In genomic region chr9:132996526-132996925, GRCh38 we compare ENCODE assay signal across 23 cellular contexts. TPM values are rescaled to one million over a fixed set of nuclear protein-coding genes. Genes with fewer than 3 reads are reported as not detected.
DNase-seq lines count a peak whose midpoint lies in the region; ATAC-seq, FAIRE-seq and TF ChIP-seq lines count a peak whose summit lies in the region.
"Had no signal": no experiment of that assay in that cellular context is flagged by ENCODE, and none has a peak within 500 bp of the region (broad histone marks: within the 10 kb centered on the region; RNA-seq: fewer than 3 reads in every experiment).

No MANE protein-coding gene starts in this region.

- no peaks in the 10 kb centered on the region for H3F3A ChIP-seq in GM23338 (replicated peaks; ENCODE audit: low read depth)
- peaks cover 10% of the 10 kb centered on the region for H3F3A ChIP-seq in Loucy (ENCODE audit: low read depth)

- H4K8ac ChIP-seq in H1 (ENCODE audit: extremely low read depth, insufficient read depth, low read length): 0 out of 2 replicates have a peak overlapping the region, but pooled peaks have one; percentile 78

- H3K9ac ChIP-seq in Loucy (ENCODE audit: low read depth, low read length, poor library complexity, severe bottlenecking): peak overlapping the region; percentile 38
- no peak overlapping the region for H3K9ac ChIP-seq in H1 (replicated peaks in 1 of 4; ENCODE audit: extremely low read depth in 1 of 4, low read depth in 3 of 4, low read length in 3 of 4)
- H3K9ac ChIP-seq: GM23248 had no signal

- H3K9me2 ChIP-seq in GM23338 (ENCODE audit: insufficient read depth) (no peaks in the 10 kb centered on the region), Loucy (replicated peaks; ENCODE audit: low read depth, low read length) (no peaks in the 10 kb centered on the region)

- H3K4me2 ChIP-seq in GM23338 (no peak overlapping the region), Loucy (ENCODE audit: low read depth, low read length, poor library complexity, severe bottlenecking) (no peak overlapping the region), H1 (ENCODE audit: insufficient read depth in 1 of 2, low read depth in 2 of 2, low read length in 2 of 2) (no peak overlapping the region)

- no peak overlapping the region for H2BK20ac ChIP-seq in H1 (ENCODE audit: low read length)

- H3K4me1 ChIP-seq in GM23338 (ENCODE audit: insufficient read depth) (peaks cover 13% of the 10 kb centered on the region; the same call in 1 of the 2 replicates), Loucy (ENCODE audit: insufficient read depth, low read length, poor library complexity, severe bottlenecking) (peaks cover 79% of the 10 kb centered on the region), H1 (replicated peaks in 1 of 4; ENCODE audit: control insufficient read depth in 3 of 4, insufficient read depth in 4 of 4, low read length in 3 of 4) (peaks cover 0 to 14% (median 7%) of the 10 kb centered on the region in 4 experiments; a peak in 5 of 7 replicates), uterus (no peaks in the 10 kb centered on the region)
- H3K4me1 ChIP-seq: SJSA1 had no signal

- no peak for FAIRE-seq in H1 (lab: Jason Lieb, UNC)
- FAIRE-seq: D721Med, HepG2 had no signal

- H3K4me3 ChIP-seq in GM23338 (no peak overlapping the region), Loucy (ENCODE audit: low read length, poor library complexity, severe bottlenecking) (no peak overlapping the region), H1 (ENCODE audit: extremely low read depth in 1 of 4, insufficient read depth in 2 of 4, low read depth in 3 of 4, low read length in 4 of 4) (no peak overlapping the region), uterus (no peak overlapping the region)
- H3K4me3 ChIP-seq: GM23248, MG63, SJSA1 had no signal

- no peak for TF ChIP-seq CTCF in GM23338 (conservative IDR thresholded peaks at IDR 0.05; ENCODE audit: low read depth in 2 of 2)
- TF ChIP-seq CTCF in Loucy (conservative IDR thresholded peaks at IDR 0.05; ENCODE audit: low read length): no peak
- no peak for TF ChIP-seq CTCF in H1 (IDR thresholded peaks at IDR 0.05; ENCODE audit: control extremely low read depth in 1 of 3, insufficient read depth in 1 of 3, low read depth in 1 of 3, low read length in 3 of 3)
- TF ChIP-seq CTCF in uterus (IDR thresholded peaks at IDR 0.05): no peak

- no peak overlapping the region for H2BK5ac ChIP-seq in H1 (ENCODE audit: low read depth, low read length)

- intact Hi-C loops in posterior vena cava (cut with DNase I) (no loop called here), uterus (cut with DNase I; ENCODE audit: low total_unique reads) (no loop called here)

- POLR2A ChIA-PET in H1 (lab: Charles Lee; ENCODE audit: partially characterized antibody): interaction anchor here (0.5 kb wide), 1 partner anchor 48 kb away, joined by 4 read pairs; no protein-coding TSS in a partner anchor

- H4K20me1 ChIP-seq in GM23338 (replicated peaks; ENCODE audit: insufficient read depth) (no peaks in the 10 kb centered on the region), Loucy (ENCODE audit: insufficient read depth, low read length, poor library complexity, severe bottlenecking) (no peaks in the 10 kb centered on the region), H1 (replicated peaks in 1 of 2; ENCODE audit: control insufficient read depth in 1 of 2, insufficient read depth in 2 of 2, low read length in 2 of 2) (no peaks in the 10 kb centered on the region)

- H3K27ac ChIP-seq in GM23338 (ENCODE audit: low read depth) (no peak overlapping the region), H1 (ENCODE audit: low read depth, low read length) (no peak overlapping the region), uterus (no peak overlapping the region)
- H3K27ac ChIP-seq: GM23248, SJSA1 had no signal

- no peak overlapping the region for H3K14ac ChIP-seq in H1 (ENCODE audit: insufficient read length)

- H3K9me3 ChIP-seq in Loucy (ENCODE audit: insufficient read depth, low read depth, low read length) (no peaks in the 10 kb centered on the region), H1 (ENCODE audit: insufficient read depth in 2 of 2, low read depth in 1 of 2, low read length in 1 of 2) (no peaks in the 10 kb centered on the region), uterus (no peaks in the 10 kb centered on the region)
- H3K9me3 ChIP-seq: MG63, SJSA1 had no signal

- no peaks in the 10 kb centered on the region for H3K79me1 ChIP-seq in H1 (ENCODE audit: low read depth, low read length)

- 79% methylated on average over 11 of the region's 13 CpGs; no CpG with 5 or more reads in 1 of the 2 experiments for WGBS in H1 (ENCODE audit: extremely low coverage in 1 of 2, insufficient coverage in 1 of 2, insufficient read length in 1 of 2, insufficient replicate concordance in 2 of 2, low coverage in 1 of 2, low lambda C conversion rate in 2 of 2, missing lambda C conversion rate in 1 of 2), 2 experiments

- H2AFZ ChIP-seq in GM23338 (no peak overlapping the region), Loucy (ENCODE audit: low read length) (no peak overlapping the region), H1 (ENCODE audit: low read length) (no peak overlapping the region)
- H2AFZ ChIP-seq: GM23248 had no signal

- no peak overlapping the region for H3K18ac ChIP-seq in H1 (ENCODE audit: extremely low read depth, low read length)

- no peak for TF ChIP-seq POLR2A in H1 (IDR thresholded peaks at IDR 0.05; ENCODE audit: control extremely low read depth in 1 of 2, low read depth in 2 of 2, low read length in 2 of 2)
- no peak for TF ChIP-seq POLR2A in uterus (IDR thresholded peaks at IDR 0.05)

- H2BK15ac ChIP-seq in H1 (ENCODE audit: low read length): no peak overlapping the region

- H3K36me3 ChIP-seq in GM23338 (ENCODE audit: insufficient read depth) (no peaks in the 10 kb centered on the region), Loucy (ENCODE audit: insufficient read depth, low read length) (peaks cover 16% of the 10 kb centered on the region; the same call in 1 of the 2 replicates), H1 (ENCODE audit: control insufficient read depth in 2 of 4, insufficient read depth in 4 of 4, low read length in 3 of 4) (no peaks in the 10 kb centered on the region), uterus (no peaks in the 10 kb centered on the region)
- H3K36me3 ChIP-seq: MG63, SJSA1 had no signal

- H2BK120ac ChIP-seq in H1 (replicated peaks; ENCODE audit: low read depth, low read length): no peak overlapping the region

- CTCF ChIA-PET in H1 (lab: Charles Lee; ENCODE audit: partially characterized antibody): interaction anchor here (0.6 to 8.2 kb wide), 4 partner anchors 25 to 263 kb away, joined by 3 to 57 read pairs (median 4); no protein-coding TSS in a partner anchor

- no peak overlapping the region for H4K5ac ChIP-seq in H1 (ENCODE audit: insufficient read length, low read depth, low read length)

- no peak overlapping the region for H3K23ac ChIP-seq in H1 (ENCODE audit: insufficient read length)

- H3K4me3 Mint-ChIP-seq in GM23338: no peak overlapping the region; the same call in 2 of the 3 replicates
- H3K4me3 Mint-ChIP-seq: CD14-positive monocyte had no signal

- H3K4me1 Mint-ChIP-seq in GM23338: peaks cover 31% of the 10 kb centered on the region

- no peaks in the 10 kb centered on the region for H3K27me3 ChIP-seq in GM23338 (ENCODE audit: insufficient read depth)
- H3K27me3 ChIP-seq in Loucy (ENCODE audit: insufficient read depth, low read length, poor library complexity, severe bottlenecking): no peaks in the 10 kb centered on the region
- H3K27me3 ChIP-seq in H1 (replicated peaks in 1 of 4; ENCODE audit: control insufficient read depth in 3 of 4, extremely low read depth in 1 of 4, insufficient read depth in 3 of 4, low read length in 3 of 4): no peaks in the 10 kb centered on the region; a peak in 2 of 7 replicates
- no peaks in the 10 kb centered on the region for H3K27me3 ChIP-seq in uterus
- H3K27me3 ChIP-seq: MG63 had no signal

- TF ChIP-seq EP300 in H1 (IDR thresholded peaks at IDR 0.05; ENCODE audit: borderline replicate concordance in 1 of 2, low read depth in 2 of 2, low read length in 2 of 2): no peak

- H3K27me3 Mint-ChIP-seq in GM23338 (ENCODE audit: insufficient read depth, low read depth, poor library complexity): peaks cover 19% of the 10 kb centered on the region

- H3K79me2 ChIP-seq in GM23338 (replicated peaks; ENCODE audit: insufficient read depth) (no peaks in the 10 kb centered on the region), Loucy (ENCODE audit: insufficient read depth, low read length) (peaks cover 16% of the 10 kb centered on the region; the same call in 1 of the 2 replicates), H1 (ENCODE audit: control insufficient read depth in 1 of 2, insufficient read depth in 2 of 2, low read length in 2 of 2) (no peaks in the 10 kb centered on the region)

- H2AK5ac ChIP-seq in H1 (ENCODE audit: low read depth, low read length): no peak overlapping the region

- H3K56ac ChIP-seq in H1 (replicated peaks; ENCODE audit: insufficient read length, low read depth, low read length): no peak overlapping the region

- ATAC-seq in GM23338 (peak; percentile 21), GM18868 (IDR thresholded peaks at IDR 0.05; ENCODE audit: unreplicated experiment) (no peak)
- ATAC-seq: HCT116, HepG2 had no signal

- H3K27ac Mint-ChIP-seq in GM23338: no peak overlapping the region

- DNase-seq in GM23338 (ENCODE audit: low spot score) (no peak), H1 (ENCODE audit: low read depth in 1 of 2, low spot score in 2 of 2) (no peak), posterior vena cava (ENCODE audit: low spot score) (peak; percentile 45), uterus (no peak), COLO829 (ENCODE audit: low spot score) (no peak), NCI-H187 treated with DMSO at 0.1 percent for 48 hours (lab: John Stamatoyannopoulos, UW) (no peak)
- DNase-seq: GM23248, MG63, NCI-H1105 treated with DMSO at 0.1 percent for 48 hours, NCI-H146, NCI-H2029 treated with DMSO at 0.1 percent for 48 hours, NCI-H446 treated with DMSO at 0.1 percent for 48 hours, Right ventricle myocardium superior, RPMI8226 had no signal

- no peak for TF ChIP-seq RAD21 in H1 (IDR thresholded peaks at IDR 0.05 in 1 of 2, conservative IDR thresholded peaks at IDR 0.05 in 1 of 2; ENCODE audit: low read depth in 2 of 2, low read length in 2 of 2)

- no peak overlapping the region for H4K91ac ChIP-seq in H1 (replicated peaks; ENCODE audit: insufficient read length, low read length)

- no peak overlapping the region for H2BK12ac ChIP-seq in H1 (ENCODE audit: low read depth, low read length)

- H3K23me2 ChIP-seq in H1 (ENCODE audit: low read depth, low read length): no peaks in the 10 kb centered on the region

- no peaks in the 10 kb centered on the region for H3K9me3 Mint-ChIP-seq in GM23338
- H3K9me3 Mint-ChIP-seq: CD14-positive monocyte had no signal

- H3K4ac ChIP-seq in H1 (replicated peaks; ENCODE audit: insufficient read length, low read depth, low read length): no peak overlapping the region

- H3K36me3 Mint-ChIP-seq in GM23338 (ENCODE audit: low read depth): no peaks in the 10 kb centered on the region
- H3K36me3 Mint-ChIP-seq: CD14-positive monocyte had no signal

RNA-seq across cellular contexts. Expression of gene GFI1B, which starts 18.0 kb away (rescaled TPM):
- 0.38 and 1.0 TPM in 2 replicates for total RNA-seq in GM23338 (2014; rRNA removed; shearing (Covaris generic))
- polyA plus RNA-seq in GM23338 (2016; fragmentation: Nextera tagmentation; extraction: Ambion mirVana) (0.28 TPM in 1 of 2 replicates, not detected in the other), H1 (2011; rRNA removed) (0.11 and 0.20 TPM in 2 replicates)
- total RNA-seq in H1 (2021; fragmentation: NEBNext Ultra II Directional; extraction: Animal tissue kit (Norgen Biotek cat#: 25700)): 0.09 and 0.71 TPM in 2 replicates
- polyA plus RNA-seq in H1 (2011; cell fraction: cytosol; rRNA removed): 0.30 TPM
- polyA plus RNA-seq in H1 (2011; cell fraction: nucleus; rRNA removed): 0.13 TPM
- 0.23 to 0.50 TPM (median 0.45 TPM) in 4 replicates for polyA plus RNA-seq in H1 (2012, experiment 1 of 2)
- 0.08 TPM for polyA plus RNA-seq in H1 (2012, experiment 2 of 2)
- polyA plus RNA-seq in H1 (2013, experiment 1 of 2): 0.20 TPM
- 0.39 TPM for polyA plus RNA-seq in H1 (2013, experiment 2 of 2)
- polyA minus RNA-seq in H1 (2011; rRNA and poly(A)+ RNA removed): 0.06 and 0.59 TPM in 2 replicates
- not detected for polyA minus RNA-seq in H1 (2011; cell fraction: cytosol; rRNA and poly(A)+ RNA removed)
- not detected for polyA minus RNA-seq in H1 (2011; cell fraction: nucleus; rRNA and poly(A)+ RNA removed)
- total RNA-seq in posterior vena cava (not detected), uterus (under 1 TPM in 1 of 4 donors, not detected in 3; 0.14 TPM)
- total RNA-seq: A673, GM23248, HT-29, Right ventricle myocardium superior had no signal
- polyA plus RNA-seq: GM23248 had no signal

RNA-seq across cellular contexts. Expression of gene GTF3C5, which starts 34.3 kb away (rescaled TPM):
- total RNA-seq in GM23338 (2014; rRNA removed; shearing (Covaris generic)): 78.8 and 81.1 TPM in 2 replicates
- polyA plus RNA-seq in GM23338 (2016; fragmentation: Nextera tagmentation; extraction: Ambion mirVana): 41.2 and 46.0 TPM in 2 replicates
- 87.1 and 89.4 TPM in 2 replicates for total RNA-seq in H1 (2021; fragmentation: NEBNext Ultra II Directional; extraction: Animal tissue kit (Norgen Biotek cat#: 25700))
- 78.7 and 104 TPM in 2 replicates for polyA plus RNA-seq in H1 (2011; rRNA removed)
- polyA plus RNA-seq in H1 (2011; cell fraction: cytosol; rRNA removed): 96.0 TPM
- polyA plus RNA-seq in H1 (2011; cell fraction: nucleus; rRNA removed): 171 TPM
- 72.1 to 92.5 TPM (median 89.8 TPM) in 4 replicates for polyA plus RNA-seq in H1 (2012, experiment 1 of 2)
- 73.5 TPM for polyA plus RNA-seq in H1 (2012, experiment 2 of 2)
- 50.2 TPM for polyA plus RNA-seq in H1 (2013, experiment 1 of 2)
- polyA plus RNA-seq in H1 (2013, experiment 2 of 2): 50.0 TPM
- 70.6 and 79.9 TPM in 2 replicates for polyA minus RNA-seq in H1 (2011; rRNA and poly(A)+ RNA removed)
- 53.6 TPM for polyA minus RNA-seq in H1 (2011; cell fraction: cytosol; rRNA and poly(A)+ RNA removed)
- polyA minus RNA-seq in H1 (2011; cell fraction: nucleus; rRNA and poly(A)+ RNA removed): 61.2 TPM
- 10 to 100 TPM; 25.9 to 27.9 TPM for total RNA-seq in posterior vena cava
- total RNA-seq in uterus: 10 to 100 TPM; 26.6 to 52.8 (median 37.1) TPM

RNA-seq across cellular contexts. Expression of gene TSC1, which starts 52.1 kb away (rescaled TPM):
- total RNA-seq in GM23338 (2014; rRNA removed; shearing (Covaris generic)): 43.2 and 48.0 TPM in 2 replicates
- 20.1 and 23.7 TPM in 2 replicates for polyA plus RNA-seq in GM23338 (2016; fragmentation: Nextera tagmentation; extraction: Ambion mirVana)
- 39.1 and 46.0 TPM in 2 replicates for total RNA-seq in H1 (2021; fragmentation: NEBNext Ultra II Directional; extraction: Animal tissue kit (Norgen Biotek cat#: 25700))
- 36.2 and 37.2 TPM in 2 replicates for polyA plus RNA-seq in H1 (2011; rRNA removed)
- polyA plus RNA-seq in H1 (2011; cell fraction: cytosol; rRNA removed): 32.4 TPM
- polyA plus RNA-seq in H1 (2011; cell fraction: nucleus; rRNA removed): 106 TPM
- 22.0 to 28.6 TPM (median 27.4 TPM) in 4 replicates for polyA plus RNA-seq in H1 (2012, experiment 1 of 2)
- 5.3 TPM for polyA plus RNA-seq in H1 (2012, experiment 2 of 2)
- 22.7 TPM for polyA plus RNA-seq in H1 (2013, experiment 1 of 2)
- 19.1 TPM for polyA plus RNA-seq in H1 (2013, experiment 2 of 2)
- 125 and 138 TPM in 2 replicates for polyA minus RNA-seq in H1 (2011; rRNA and poly(A)+ RNA removed)
- polyA minus RNA-seq in H1 (2011; cell fraction: cytosol; rRNA and poly(A)+ RNA removed): 31.8 TPM
- 147 TPM for polyA minus RNA-seq in H1 (2011; cell fraction: nucleus; rRNA and poly(A)+ RNA removed)
- 10 to 100 TPM; 32.5 to 33.5 TPM for total RNA-seq in posterior vena cava
- 10 to 100 TPM; 29.7 to 55.3 (median 44.0) TPM for total RNA-seq in uterus
